ENCODE assay signal across 8 cellular contexts in genomic region chr11:116787436-116787785, GRCh38. TPM values are rescaled to one million over a fixed set of nuclear protein-coding genes. Genes with fewer than 3 reads are reported as not detected.
A peak's percentile ranks its signal among the peaks of the same experiment; 100 is the strongest.
DNase-seq lines count a peak whose midpoint lies in the region; ATAC-seq and TF ChIP-seq lines count a peak whose summit lies in the region.

No MANE protein-coding gene starts in this region.

- TF ChIP-seq CTCF in cardiac muscle cell (IDR thresholded peaks at IDR 0.05; ENCODE audit: low read depth, low read length) = no peak

- H3K36me3 Mint-ChIP-seq in activated CD4-positive, alpha-beta memory T cell treated with anti-CD3 and anti-CD28 coated beads for 36 hours = peaks cover 45% of the 10 kb centered on the region

- DNase-seq in cardiac muscle cell (ENCODE audit: low read depth in 1 of 2, low spot score in 1 of 2) (no peak), Right ventricle myocardium inferior (ENCODE audit: missing footprints) (no peak), 8988T (no peak), DMS153 treated with DMSO at 0.1 percent for 48 hours (lab: John Stamatoyannopoulos, UW; ENCODE audit: unreplicated experiment) (no peak)
- no peak for DNase-seq in activated CD4-positive, alpha-beta memory T cell treated with anti-CD3 and anti-CD28 coated beads for 36 hours
- DNase-seq in activated CD4-positive, CD25-positive, alpha-beta regulatory T cell treated with anti-CD3 and anti-CD28 coated beads, Interleukin-2, amount 50 U/mL, for 72 hours = no peak

- H3K27ac ChIP-seq in cardiac muscle cell = peak overlapping the region; percentile 73
- H3K27ac ChIP-seq in stomach smooth muscle (ENCODE audit: low read length) = peak overlapping the region; percentile 87

- peaks cover 59% of the 10 kb centered on the region for H3K4me1 Mint-ChIP-seq in activated CD4-positive, alpha-beta memory T cell treated with anti-CD3 and anti-CD28 coated beads for 36 hours (ENCODE audit: low read depth)

- H3K9me3 Mint-ChIP-seq in activated CD4-positive, alpha-beta memory T cell treated with anti-CD3 and anti-CD28 coated beads for 36 hours = no peaks in the 10 kb centered on the region

- H3K36me3 ChIP-seq in cardiac muscle cell = peaks cover 31% of the 10 kb centered on the region
- peaks cover 37 to 41% of the 10 kb centered on the region in 2 donors for H3K36me3 ChIP-seq in stomach smooth muscle (ENCODE audit: control insufficient read depth in 2 of 2, insufficient read depth in 2 of 2, low read length in 2 of 2)

- H3K27ac Mint-ChIP-seq in activated CD4-positive, alpha-beta memory T cell treated with anti-CD3 and anti-CD28 coated beads for 36 hours = peak overlapping the region; percentile 80

- POLR2A ChIA-PET in activated CD4-positive, alpha-beta memory T cell treated with anti-CD3 and anti-CD28 coated beads for 36 hours (lab: Charles Lee) = interaction anchor here (0.5 to 2.0 kb wide), 8 partner anchors 9 to 311 kb away, joined by 3 to 9 read pairs (median 5); partner anchors contain the start of genes BUD13 and SIK3

- H3K27me3 Mint-ChIP-seq in activated CD4-positive, alpha-beta memory T cell treated with anti-CD3 and anti-CD28 coated beads for 36 hours = no peaks in the 10 kb centered on the region

- H3K27me3 ChIP-seq in cardiac muscle cell = peaks cover 8% of the 10 kb centered on the region
- H3K27me3 ChIP-seq in stomach smooth muscle (ENCODE audit: control insufficient read depth in 1 of 2, insufficient read depth in 2 of 2, low read length in 2 of 2) = no peaks in the 10 kb centered on the region

- ATAC-seq in Right ventricle myocardium inferior = no peak

- intact Hi-C loops in Right ventricle myocardium inferior (cut with DNase I) = no loop called here
- intact Hi-C loops in activated CD4-positive, alpha-beta memory T cell treated with anti-CD3 and anti-CD28 coated beads for 36 hours (cut with micrococcal nuclease) = loop anchor here (1.0 to 5.0 kb wide), 3 partner anchors 66 to 445 kb away; partner anchors contain the start of genes PCSK7, RNF214 and SIK3

- H3K4me3 ChIP-seq in cardiac muscle cell (peak overlapping the region; percentile 82), iPS-18c (ENCODE audit: insufficient read depth, low read depth, low read length) (peak overlapping the region; percentile 77), stomach smooth muscle (ENCODE audit: low read length in 2 of 2) (peak overlapping the region; percentile 92 to 94)

- H3K9ac ChIP-seq in stomach smooth muscle (ENCODE audit: low read length in 2 of 2) = peak overlapping the region; percentile 88 to 96

- CTCF ChIA-PET in activated CD4-positive, alpha-beta memory T cell treated with anti-CD3 and anti-CD28 coated beads for 36 hours (lab: Charles Lee) = interaction anchor here (0.6 to 10.3 kb wide), 11 partner anchors 9 to 439 kb away, joined by 3 to 187 read pairs (median 4); partner anchors contain the start of genes APOA1 and SIK3

- H3K4me3 Mint-ChIP-seq in activated CD4-positive, alpha-beta memory T cell treated with anti-CD3 and anti-CD28 coated beads for 36 hours = peak overlapping the region; percentile 95

- H3K4me1 ChIP-seq in cardiac muscle cell (ENCODE audit: low read depth) (peaks cover 3% of the 10 kb centered on the region), stomach smooth muscle (ENCODE audit: control insufficient read depth, insufficient read depth, low read length) (peaks cover 22% of the 10 kb centered on the region)

- H3K9me3 ChIP-seq in cardiac muscle cell (ENCODE audit: low read depth) (no peaks in the 10 kb centered on the region), iPS-18c (ENCODE audit: control insufficient read depth, insufficient read depth, low read length) (peaks cover 2% of the 10 kb centered on the region), stomach smooth muscle (ENCODE audit: control insufficient read depth in 2 of 2, low read length in 2 of 2) (no peaks in the 10 kb centered on the region)

RNA-seq across cellular contexts. Expression of gene ZPR1, which starts 0.4 kb away (rescaled TPM):
- 18.4 and 21.4 TPM in 2 replicates for total RNA-seq in cardiac muscle cell
- 43.9 and 48.4 TPM in 2 replicates for polyA plus RNA-seq in cardiac muscle cell
- 23.3 TPM for total RNA-seq in Right ventricle myocardium inferior
- total RNA-seq in activated CD4-positive, alpha-beta memory T cell treated with anti-CD3 and anti-CD28 coated beads for 36 hours = 100 to 1,000 TPM; 101 to 102 TPM

RNA-seq across cellular contexts. Expression of gene APOA5, which starts 4.3 kb away (rescaled TPM):
- not detected in 2 replicates for total RNA-seq in cardiac muscle cell
- polyA plus RNA-seq in cardiac muscle cell = not detected in 2 replicates
- not detected for total RNA-seq in Right ventricle myocardium inferior
- total RNA-seq in activated CD4-positive, alpha-beta memory T cell treated with anti-CD3 and anti-CD28 coated beads for 36 hours = not detected

RNA-seq across cellular contexts. Expression of gene BUD13, which starts 14.6 kb away (rescaled TPM):
- total RNA-seq in cardiac muscle cell (19.5 and 19.8 TPM in 2 replicates), Right ventricle myocardium inferior (7.8 TPM)
- 13.9 and 15.3 TPM in 2 replicates for polyA plus RNA-seq in cardiac muscle cell
- total RNA-seq in activated CD4-positive, alpha-beta memory T cell treated with anti-CD3 and anti-CD28 coated beads for 36 hours = 10 to 100 TPM; 30.3 to 32.7 TPM

RNA-seq across cellular contexts. Expression of gene APOA4, which starts 35.7 kb away (rescaled TPM):
- total RNA-seq in cardiac muscle cell = 0.86 and 2.1 TPM in 2 replicates
- polyA plus RNA-seq in cardiac muscle cell = 0.57 and 2.1 TPM in 2 replicates
- total RNA-seq in Right ventricle myocardium inferior = not detected
- total RNA-seq in activated CD4-positive, alpha-beta memory T cell treated with anti-CD3 and anti-CD28 coated beads for 36 hours = not detected

RNA-seq across cellular contexts. Expression of gene APOC3, which starts 42.3 kb away (rescaled TPM):
- total RNA-seq in cardiac muscle cell (2.3 TPM in 1 of 2 replicates, not detected in the other), Right ventricle myocardium inferior (not detected)
- polyA plus RNA-seq in cardiac muscle cell = 0.96 and 2.6 TPM in 2 replicates
- not detected for total RNA-seq in activated CD4-positive, alpha-beta memory T cell treated with anti-CD3 and anti-CD28 coated beads for 36 hours
